ENCODE assay signal across 6 cellular contexts in the genomic region with DNA sequence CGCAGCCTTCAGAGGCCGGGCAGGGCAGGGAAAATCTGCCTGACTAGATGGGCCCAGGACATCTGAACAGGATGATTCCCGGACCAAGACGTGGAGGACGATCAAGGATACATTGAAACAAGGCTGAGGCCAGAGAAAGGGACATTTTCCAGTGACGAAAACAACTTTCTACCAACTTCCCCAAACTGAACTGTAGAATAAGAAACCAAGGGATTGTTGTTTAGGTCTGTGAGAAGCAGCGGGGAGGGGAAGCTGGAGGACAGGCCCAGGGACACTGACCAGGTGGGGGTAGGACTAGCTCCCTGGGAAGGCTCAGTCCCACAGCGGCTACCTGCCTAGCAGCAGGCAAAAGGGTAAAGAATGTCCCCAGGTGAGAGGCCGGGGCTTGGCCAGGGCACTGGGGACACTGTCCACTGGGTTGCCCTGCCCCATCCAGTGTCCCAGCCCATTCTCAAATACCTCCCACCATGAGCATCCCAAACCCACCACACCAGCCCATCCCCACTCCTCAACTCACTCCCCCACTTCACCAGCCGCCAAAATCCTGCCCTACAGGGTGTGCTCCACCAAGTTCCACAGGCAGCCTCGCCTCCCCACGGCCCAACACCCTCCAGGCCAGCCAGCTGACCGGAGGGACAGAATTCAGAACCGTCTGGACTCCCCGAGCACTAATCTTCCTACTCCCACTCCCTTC. TPM values are rescaled to one million over a fixed set of nuclear protein-coding genes. Genes with fewer than 3 reads are reported as not detected.
A peak's percentile ranks its signal among the peaks of the same experiment; 100 is the strongest.
DNase-seq lines count a peak whose midpoint lies in the region; ATAC-seq and TF ChIP-seq lines count a peak whose summit lies in the region.

No MANE protein-coding gene starts in this region.

- H3K27me3 ChIP-seq in right atrium auricular region (no peaks in the 10 kb centered on the region), transverse colon (no peaks in the 10 kb centered on the region)

- H3K27ac ChIP-seq in right atrium auricular region (peak overlapping the region; percentile 98), transverse colon (peak overlapping the region; percentile 94 to 99 (median 98))

- 0 to 4% methylated on average over 6 to 14 of the region's 15 CpGs for WGBS in transverse colon (ENCODE audit: low coverage in 1 of 2), 2 donors

- intact Hi-C loops in transverse colon (cut with DNase I; ENCODE audit: low total_unique reads): no loop called here

- no peak for TF ChIP-seq EP300 in transverse colon (IDR thresholded peaks at IDR 0.05; ENCODE audit: low read depth)

- H3K9me3 ChIP-seq in right atrium auricular region (no peaks in the 10 kb centered on the region), transverse colon (no peaks in the 10 kb centered on the region)

- DNase-seq in NOMO-1 (lab: John Stamatoyannopoulos, UW; ENCODE audit: unreplicated experiment in 2 of 2): peak; percentile 36 to 70
- DNase-seq in NOMO-1 treated with dmso at 0.1 percent for 144 hours (lab: John Stamatoyannopoulos, UW; ENCODE audit: unreplicated experiment): no peak
- no peak for DNase-seq in right atrium auricular region (ENCODE audit: low spot score)
- no peak for DNase-seq in transverse colon
- DNase-seq in amniotic stem cell (lab: John Stamatoyannopoulos, UW): no peak

- in situ Hi-C loops in transverse colon (cut with MboI; ENCODE audit: low pct_ligation_motif_present in 1 of 4, low pct_unique_long_range_greater_than_20kb in 1 of 4, low sequenced_read_pairs in 3 of 4): loop anchor here in 2 of 4 donors (25.0 kb wide), 2 partner anchors 121 to 196 kb away; partner anchors contain the start of genes TAPBPL (in 2 of the 2), VAMP1 (in 2 of the 2) and GAPDH (in 1 of the 2)

- H3K4me3 ChIP-seq in right atrium auricular region (peak overlapping the region; percentile 76 to 95), transverse colon (peak overlapping the region; percentile 66 to 84 (median 70))

- TF ChIP-seq CTCF in right atrium auricular region (IDR thresholded peaks at IDR 0.05): no peak
- no peak for TF ChIP-seq CTCF in transverse colon (IDR thresholded peaks at IDR 0.05)

- peaks cover 0 to 69% of the 10 kb centered on the region in 2 donors for H3K4me1 ChIP-seq in right atrium auricular region
- H3K4me1 ChIP-seq in transverse colon: peaks cover 24 to 68% (median 62%) of the 10 kb centered on the region in 4 donors

- no peak for TF ChIP-seq POLR2A in transverse colon (IDR thresholded peaks at IDR 0.05)

- no peak for ATAC-seq in HG02885 (IDR thresholded peaks at IDR 0.05; ENCODE audit: poor library complexity, unreplicated experiment)

- H3K36me3 ChIP-seq in right atrium auricular region (peaks cover 4% of the 10 kb centered on the region), transverse colon (no peaks in the 10 kb centered on the region)

RNA-seq across cellular contexts. Expression of gene TNFRSF1A, which starts 1.0 kb away (rescaled TPM):
- total RNA-seq in right atrium auricular region: 100 to 1,000 TPM in 1 of 2 donors, 10 to 100 TPM in 1; 62.9 to 176 TPM
- 100 to 1,000 TPM; 229 to 317 (median 258) TPM for total RNA-seq in transverse colon

RNA-seq across cellular contexts. Expression of gene PLEKHG6, which starts 30.4 kb away (rescaled TPM):
- under 1 TPM in 1 of 2 donors, not detected in 1; 0.51 TPM for total RNA-seq in right atrium auricular region
- total RNA-seq in transverse colon: 100 to 1,000 TPM; 142 to 373 (median 198) TPM

RNA-seq across cellular contexts. Expression of gene SCNN1A, which starts 34.5 kb away (rescaled TPM):
- total RNA-seq in right atrium auricular region (10 to 100 TPM in 1 of 2 donors, 1 to 10 TPM in 1; 2.7 to 18.7 TPM), transverse colon (100 to 1,000 TPM; 151 to 757 (median 502) TPM)

RNA-seq across cellular contexts. Expression of gene LTBR, which starts 43.1 kb away (rescaled TPM):
- total RNA-seq in right atrium auricular region (10 to 100 TPM; 63.6 to 72.1 TPM), transverse colon (100 to 1,000 TPM; 148 to 367 (median 208) TPM)

Comparison
In these comparisons a context has a peak if more than half of its experiments do, and no peak if none do; other contexts are left out.
1. DNase-seq: peak in NOMO-1 (2 of 2); none in NOMO-1 treated with dmso at 0.1 percent for 144 hours (single experiment), right atrium auricular region (single experiment), transverse colon (single experiment) and amniotic stem cell (single experiment).
2. RNA of gene PLEKHG6, which starts 30.4 kb away (total RNA-seq): 142 to 373 TPM in transverse colon; 0.51 TPM in right atrium auricular region; every median in the first group is over 10 times any median in the second.
3. RNA of gene SCNN1A, which starts 34.5 kb away (total RNA-seq): 151 to 757 TPM in transverse colon; 2.7 to 18.7 TPM in right atrium auricular region; every median in the first group is over 4 times any median in the second.